Comparison of ENCODE assay signal across 8 cellular contexts in genomic region chrX:38804481-38805293, GRCh38. TPM values are rescaled to one million over a fixed set of nuclear protein-coding genes. Genes with fewer than 3 reads are reported as not detected.
DNase-seq lines count a peak whose midpoint lies in the region; ATAC-seq and TF ChIP-seq lines count a peak whose summit lies in the region.

No MANE protein-coding gene starts in this region.

- TF ChIP-seq CTCF in Panc1 (IDR thresholded peaks at IDR 0.05) (no peak), hepatocyte (IDR thresholded peaks at IDR 0.05; ENCODE audit: poor library complexity) (no peak)

- H3K4me1 Mint-ChIP-seq in activated naive CD8-positive, alpha-beta T cell treated with anti-CD3 and anti-CD28 coated beads, Interleukin-2, amount 50 U/mL, for 24 hours = peaks cover 33% of the 10 kb centered on the region

- CTCF ChIA-PET in Panc1 (lab: Charles Lee) = no interaction called here

- peak overlapping the region; percentile 77 to 86 (median 82) for H3K4me3 ChIP-seq in BLaER1 treated with 17β-estradiol and CSF1 and Interleukin-3, amounts not matched to agents 10 nM and 100 nM
- H3K4me3 ChIP-seq in GM23248 = peak overlapping the region; percentile 89
- peak overlapping the region; percentile 58 to 59 for H3K4me3 ChIP-seq in Panc1 (ENCODE audit: low read depth in 2 of 2, low read length in 2 of 2)
- peak overlapping the region; percentile 64 for H3K4me3 ChIP-seq in hepatocyte
- peak overlapping the region; percentile 88 for H3K4me3 ChIP-seq in skeletal muscle satellite cell (ENCODE audit: low read length)

- POLR2A ChIA-PET in Panc1 (lab: Charles Lee) = interaction anchor here (0.7 kb wide), 1 partner anchor 9 kb away, joined by 3 read pairs; no protein-coding TSS in a partner anchor

- in situ Hi-C loops in GM23248 (cut with MboI) (no loop called here), Panc1 (cut with HindIII; ENCODE audit: low pct_unique_long_range_greater_than_20kb, low sequenced_read_pairs) (no loop called here)

- TSS peak; percentile 94 for BruUV-seq in Panc1 (replicated peaks; lab: Mats Ljungman, UMichigan)

- H3K9me3 ChIP-seq in BLaER1 treated with 17β-estradiol and CSF1 and Interleukin-3, amounts not matched to agents 10 nM and 100 nM (replicated peaks in 1 of 11) = peaks cover 13 to 23% (median 20%) of the 10 kb centered on the region in 11 experiments; a peak in 21 of 22 replicates
- H3K9me3 ChIP-seq in GM23248 (ENCODE audit: low read depth) (no peaks in the 10 kb centered on the region), Panc1 (ENCODE audit: control insufficient read depth, insufficient read depth, low read depth, low read length) (no peaks in the 10 kb centered on the region), hepatocyte (ENCODE audit: low read depth) (no peaks in the 10 kb centered on the region), skeletal muscle satellite cell (replicated peaks; ENCODE audit: low read length) (no peaks in the 10 kb centered on the region)

- H3K4me2 ChIP-seq in BLaER1 treated with 17β-estradiol and CSF1 and Interleukin-3, amounts not matched to agents 10 nM and 100 nM = peak overlapping the region; percentile 14 to 80 (median 52); a peak in 21 of 22 replicates
- H3K4me2 ChIP-seq in GM23248 (ENCODE audit: unreplicated experiment) (peak overlapping the region; percentile 92), hepatocyte (peak overlapping the region; percentile 78), skeletal muscle satellite cell (ENCODE audit: low read length) (peak overlapping the region; percentile 77)

- peak; percentile 70 for DNase-seq in GM23248
- no peak for DNase-seq in Panc1 (ENCODE audit: low read depth, low spot score)
- peak; percentile 34 for DNase-seq in activated naive CD8-positive, alpha-beta T cell treated with anti-CD3 and anti-CD28 coated beads, Interleukin-2, amount 50 U/mL, for 24 hours
- peak; percentile 32 for DNase-seq in hepatocyte (ENCODE audit: low spot score)
- DNase-seq in NCI-H1694 treated with DMSO at 0.1 percent for 48 hours (lab: John Stamatoyannopoulos, UW) = no peak

- H3K9ac ChIP-seq in BLaER1 treated with 17β-estradiol and CSF1 and Interleukin-3, amounts not matched to agents 10 nM and 100 nM = peak overlapping the region; percentile 87 to 97 (median 94)
- H3K9ac ChIP-seq in GM23248 (peak overlapping the region; percentile 97), skeletal muscle satellite cell (ENCODE audit: low read depth, low read length) (peak overlapping the region; percentile 86)

- peaks cover 34% of the 10 kb centered on the region for H3K79me2 ChIP-seq in GM23248 (ENCODE audit: insufficient read depth)
- H3K79me2 ChIP-seq in hepatocyte = peaks cover 34% of the 10 kb centered on the region

- peaks cover 19 to 35% (median 31%) of the 10 kb centered on the region in 10 experiments for H3K4me1 ChIP-seq in BLaER1 treated with 17β-estradiol and CSF1 and Interleukin-3, amounts not matched to agents 10 nM and 100 nM
- H3K4me1 ChIP-seq in GM23248 (ENCODE audit: insufficient read depth) = peaks cover 31% of the 10 kb centered on the region
- no peaks in the 10 kb centered on the region; the same call in 1 of the 2 replicates for H3K4me1 ChIP-seq in Panc1 (ENCODE audit: control insufficient read depth, insufficient read depth, low read length)
- H3K4me1 ChIP-seq in hepatocyte (ENCODE audit: insufficient read depth) = peaks cover 22% of the 10 kb centered on the region
- peaks cover 15% of the 10 kb centered on the region for H3K4me1 ChIP-seq in skeletal muscle satellite cell (ENCODE audit: control insufficient read depth, insufficient read depth, low read length)

- ATAC-seq in Panc1 = peak; percentile 39
- no peak for ATAC-seq in activated naive CD8-positive, alpha-beta T cell treated with anti-CD3 and anti-CD28 coated beads, Interleukin-2, amount 50 U/mL, for 24 hours
- ATAC-seq in GM18868 (IDR thresholded peaks at IDR 0.05; ENCODE audit: unreplicated experiment) = no peak

- no peaks in the 10 kb centered on the region for H3K27me3 ChIP-seq in BLaER1 treated with 17β-estradiol and CSF1 and Interleukin-3, amounts not matched to agents 10 nM and 100 nM
- H3K27me3 ChIP-seq in GM23248 (replicated peaks; ENCODE audit: insufficient read depth) (no peaks in the 10 kb centered on the region), Panc1 (ENCODE audit: control insufficient read depth, insufficient read depth, low read length) (no peaks in the 10 kb centered on the region), hepatocyte (no peaks in the 10 kb centered on the region), skeletal muscle satellite cell (ENCODE audit: control insufficient read depth, insufficient read depth, low read length) (no peaks in the 10 kb centered on the region)

- H3K9me3 Mint-ChIP-seq in activated naive CD8-positive, alpha-beta T cell treated with anti-CD3 and anti-CD28 coated beads, Interleukin-2, amount 50 U/mL, for 24 hours = no peaks in the 10 kb centered on the region

- peak overlapping the region; percentile 95 for H3K27ac Mint-ChIP-seq in activated naive CD8-positive, alpha-beta T cell treated with anti-CD3 and anti-CD28 coated beads, Interleukin-2, amount 50 U/mL, for 24 hours

- H3K36me3 ChIP-seq in BLaER1 treated with 17β-estradiol and CSF1 and Interleukin-3, amounts not matched to agents 10 nM and 100 nM = peaks cover 9 to 21% (median 11%) of the 10 kb centered on the region in 11 experiments; a peak in 21 of 22 replicates
- H3K36me3 ChIP-seq in GM23248 (ENCODE audit: low read depth) = no peaks in the 10 kb centered on the region
- H3K36me3 ChIP-seq in Panc1 (ENCODE audit: control insufficient read depth, insufficient read depth, low read length) = no peaks in the 10 kb centered on the region
- H3K36me3 ChIP-seq in hepatocyte (replicated peaks; ENCODE audit: insufficient read depth, low read depth) = no peaks in the 10 kb centered on the region
- no peaks in the 10 kb centered on the region for H3K36me3 ChIP-seq in skeletal muscle satellite cell (ENCODE audit: insufficient read depth, low read length)

- H4K20me1 ChIP-seq in BLaER1 treated with 17β-estradiol and CSF1 and Interleukin-3, amounts not matched to agents 10 nM and 100 nM = 0 out of 22 replicates have a peak, but pooled peaks cover 0 to 4% (median 0%) of the 10 kb centered on the region in 11 experiments
- H4K20me1 ChIP-seq in GM23248 (ENCODE audit: insufficient read depth) = no peaks in the 10 kb centered on the region
- H4K20me1 ChIP-seq in hepatocyte (ENCODE audit: insufficient read depth, poor library complexity, severe bottlenecking) = no peaks in the 10 kb centered on the region

- peaks cover 48% of the 10 kb centered on the region for H3K36me3 Mint-ChIP-seq in activated naive CD8-positive, alpha-beta T cell treated with anti-CD3 and anti-CD28 coated beads, Interleukin-2, amount 50 U/mL, for 24 hours (ENCODE audit: low read depth)

- WGBS in GM23248 (ENCODE audit: low coverage in 1 of 2, low lambda C conversion rate in 2 of 2, missing lambda C conversion rate in 2 of 2), 2 experiments = 0 to 1% methylated on average over 17 to 25 of the region's 75 CpGs
- 41% methylated on average over 75 of the region's 75 CpGs for WGBS in hepatocyte (ENCODE audit: low lambda C conversion rate, missing lambda C conversion rate)

- peak overlapping the region; percentile 96 for H3K4me3 Mint-ChIP-seq in activated naive CD8-positive, alpha-beta T cell treated with anti-CD3 and anti-CD28 coated beads, Interleukin-2, amount 50 U/mL, for 24 hours

- H3K9me2 ChIP-seq in GM23248 (ENCODE audit: insufficient read depth) (no peaks in the 10 kb centered on the region), hepatocyte (replicated peaks; ENCODE audit: insufficient read depth) (no peaks in the 10 kb centered on the region)

- H3K27me3 Mint-ChIP-seq in activated naive CD8-positive, alpha-beta T cell treated with anti-CD3 and anti-CD28 coated beads, Interleukin-2, amount 50 U/mL, for 24 hours = no peaks in the 10 kb centered on the region

- intact Hi-C loops in Panc1 (cut with micrococcal nuclease; ENCODE audit: unreplicated experiment) = no loop called here

- peak overlapping the region; percentile 87 to 97 (median 93) for H3K27ac ChIP-seq in BLaER1 treated with 17β-estradiol and CSF1 and Interleukin-3, amounts not matched to agents 10 nM and 100 nM
- H3K27ac ChIP-seq in GM23248 = peak overlapping the region; percentile 95
- H3K27ac ChIP-seq in Panc1 (ENCODE audit: low read length) = peak overlapping the region; percentile 68
- H3K27ac ChIP-seq in hepatocyte = peak overlapping the region; percentile 96

- H2AFZ ChIP-seq in GM23248 (peak overlapping the region; percentile 43), hepatocyte (no peak overlapping the region)

- H3F3A ChIP-seq in GM23248 (ENCODE audit: insufficient read depth) = peaks cover 24% of the 10 kb centered on the region; the same call in 1 of the 2 replicates

RNA-seq across cellular contexts. Expression of gene MID1IP1, which starts 3.4 kb away (rescaled TPM):
- 32.1 and 41.9 TPM in 2 replicates for total RNA-seq in GM23248 (2014; rRNA removed; shearing (Covaris generic))
- polyA plus RNA-seq in GM23248 (2016; fragmentation: Nextera tagmentation; extraction: Ambion mirVana) = 4.7 and 4.8 TPM in 2 replicates
- 14.0 TPM for total RNA-seq in Panc1 (2021; ENCODE audit: unreplicated experiment)
- 30.0 TPM for polyA plus RNA-seq in Panc1 (2012; ENCODE audit: insufficient read length)
- 78.8 and 93.3 TPM in 2 replicates for total RNA-seq in hepatocyte
- polyA plus RNA-seq in hepatocyte = 55.7 and 93.2 TPM in 2 replicates
- total RNA-seq in skeletal muscle satellite cell (2012; rRNA removed) = 85.2 and 103 TPM in 2 replicates

Comparison
In these comparisons a context has a peak if more than half of its experiments do, and no peak if none do; other contexts are left out.
1. DNase-seq: peak in GM23248 (single experiment), activated naive CD8-positive, alpha-beta T cell treated with anti-CD3 and anti-CD28 coated beads, Interleukin-2, amount 50 U/mL, for 24 hours (single experiment) and hepatocyte (single experiment); none in Panc1 (single experiment) and NCI-H1694 treated with DMSO at 0.1 percent for 48 hours (single experiment).
2. Peak in every context shown above with its lines, with median percentiles within 50 percentile points of each other: H3K27ac ChIP-seq, H3K4me2 ChIP-seq, H3K4me3 ChIP-seq and H3K9ac ChIP-seq.